In genomic region chr2:190069936-190070696, GRCh38 we compare ENCODE assay signal across 8 cellular contexts. TPM values are rescaled to one million over a fixed set of nuclear protein-coding genes. Genes with fewer than 3 reads are reported as not detected.
DNase-seq lines count a peak whose midpoint lies in the region; ATAC-seq and TF ChIP-seq lines count a peak whose summit lies in the region.

No MANE protein-coding gene starts in this region.

- H3K4me1 ChIP-seq in spleen: no peaks in the 10 kb centered on the region

- POLR2A ChIA-PET in WTC11 (lab: Charles Lee): no interaction called here

- intact Hi-C loops in spleen (cut with DNase I; ENCODE audit: low total_unique reads): no loop called here

- no peaks in the 10 kb centered on the region for H3K27me3 ChIP-seq in spleen (replicated peaks in 1 of 7)

- no peak overlapping the region for H3K4me3 Mint-ChIP-seq in WTC11
- no peak overlapping the region for H3K4me3 Mint-ChIP-seq in glutamatergic neuron (ENCODE audit: unreplicated experiment)

- no peaks in the 10 kb centered on the region for H3K4me1 Mint-ChIP-seq in WTC11
- H3K4me1 Mint-ChIP-seq in glutamatergic neuron (ENCODE audit: low read depth, unreplicated experiment): no peaks in the 10 kb centered on the region

- TF ChIP-seq CTCF in WTC11 (IDR thresholded peaks at IDR 0.05) (peak; percentile 55), glutamatergic neuron (IDR thresholded peaks at IDR 0.05; ENCODE audit: partially characterized antibody, unreplicated experiment) (peak; percentile 68), spleen (IDR thresholded peaks at IDR 0.05 in 8 of 11, conservative IDR thresholded peaks at IDR 0.05 in 3 of 11) (peak in 8 of 11 experiments; percentile 19 to 64 (median 55))

- WGBS in spleen, 5 donors: 44 to 61% (median 58%) methylated on average over 3 of the region's 3 CpGs

- H3K27ac Mint-ChIP-seq in WTC11 (no peak overlapping the region), glutamatergic neuron (ENCODE audit: unreplicated experiment) (no peak overlapping the region)

- ATAC-seq in HG02678 (IDR thresholded peaks at IDR 0.05; ENCODE audit: unreplicated experiment) (peak; percentile 73), WTC11 (no peak), HG03342 (IDR thresholded peaks at IDR 0.05; ENCODE audit: unreplicated experiment) (no peak)

- no peak for TF ChIP-seq POLR2A in spleen (IDR thresholded peaks at IDR 0.05)

- H3K9me3 Mint-ChIP-seq in WTC11 (no peaks in the 10 kb centered on the region), glutamatergic neuron (ENCODE audit: unreplicated experiment) (no peaks in the 10 kb centered on the region)

- H3K36me3 Mint-ChIP-seq in WTC11 (no peaks in the 10 kb centered on the region), glutamatergic neuron (ENCODE audit: unreplicated experiment) (no peaks in the 10 kb centered on the region)

- H3K27ac ChIP-seq in spleen: no peak overlapping the region

- no peaks in the 10 kb centered on the region for H3K27me3 Mint-ChIP-seq in WTC11 (ENCODE audit: low read depth)
- peaks cover 2% of the 10 kb centered on the region for H3K27me3 Mint-ChIP-seq in glutamatergic neuron (ENCODE audit: unreplicated experiment)

- H3K9me3 ChIP-seq in spleen: peaks cover 0 to under 1% (median 0%) of the 10 kb centered on the region in 8 donors

- CTCF ChIA-PET in WTC11 (lab: Charles Lee): no interaction called here

- H3K4me3 ChIP-seq in spleen: no peak overlapping the region

- H3K36me3 ChIP-seq in spleen: no peaks in the 10 kb centered on the region

- peak; percentile 10 for DNase-seq in activated gamma-delta T cell treated with Interleukin-2 at 50 U/mL for 16 hours
- DNase-seq in activated gamma-delta T cell (lab: John Stamatoyannopoulos, UW): no peak
- DNase-seq in NCI-H2171 (lab: John Stamatoyannopoulos, UW): peak; percentile 8
- DNase-seq in WTC11 (ENCODE audit: low spot score): no peak
- DNase-seq in glutamatergic neuron: no peak
- DNase-seq in spleen: no peak

TF ChIP-seq in WTC11, 78 proteins besides CTCF, POLR2A, EP300 and RAD21:
- no peak for TF ChIP-seq KAT7 (CRISPR knock-in tag; IDR thresholded peaks at IDR 0.05; ENCODE audit: borderline replicate concordance)

RNA-seq across cellular contexts. Expression of gene MSTN, which starts 7.6 kb away (rescaled TPM):
- total RNA-seq in WTC11 (2021): not detected in 3 replicates
- total RNA-seq in glutamatergic neuron (ENCODE audit: unreplicated experiment): not detected
- total RNA-seq in spleen: under 1 TPM in 2 of 7 donors, not detected in 5; 0.27 to 0.37 TPM
- polyA plus RNA-seq in spleen: under 1 TPM; 0.14 to 0.26 (median 0.15) TPM

Comparison
In these comparisons a context has a peak if more than half of its experiments do, and no peak if none do; other contexts are left out.
1. DNase-seq: peak in activated gamma-delta T cell treated with Interleukin-2 at 50 U/mL for 16 hours (single experiment) and NCI-H2171 (single experiment); none in activated gamma-delta T cell (single experiment), WTC11 (single experiment), glutamatergic neuron (single experiment) and spleen (single experiment).
2. Peak in every context shown above with its lines, with median percentiles within 50 percentile points of each other: CTCF ChIP-seq.